8 cellular contexts compared by ENCODE assay signal in genomic region chr12:71755146-71755892, GRCh38. TPM values are rescaled to one million over a fixed set of nuclear protein-coding genes. Genes with fewer than 3 reads are reported as not detected.
DNase-seq lines count a peak whose midpoint lies in the region; ATAC-seq and TF ChIP-seq lines count a peak whose summit lies in the region.

No MANE protein-coding gene starts in this region.

- H3K9me2 ChIP-seq in GM23338 (ENCODE audit: insufficient read depth) = no peaks in the 10 kb centered on the region

- no peaks in the 10 kb centered on the region; the same call in 1 of the 2 replicates for H3K36me3 ChIP-seq in GM23338 (ENCODE audit: insufficient read depth)

- no peaks in the 10 kb centered on the region for H3K27me3 ChIP-seq in GM23338 (ENCODE audit: insufficient read depth)

- peak overlapping the region; percentile 92 for H3K4me3 Mint-ChIP-seq in GM23338

- H3F3A ChIP-seq in GM23338 (replicated peaks; ENCODE audit: low read depth) = no peaks in the 10 kb centered on the region

- H3K36me3 Mint-ChIP-seq in GM23338 (ENCODE audit: low read depth) = peaks cover 34% of the 10 kb centered on the region

- no peaks in the 10 kb centered on the region for H3K9me3 Mint-ChIP-seq in GM23338

- peak overlapping the region; percentile 91 for H3K4me2 ChIP-seq in GM23338

- DNase-seq in GM10266 (ENCODE audit: extremely low spot score) = peak; percentile 78
- DNase-seq in GM23338 (ENCODE audit: low spot score) = peak; percentile 50
- DNase-seq in LHCN-M2 (ENCODE audit: low read depth) = peak; percentile 59
- DNase-seq in activated CD4-positive, alpha-beta T cell treated with anti-CD3 and anti-CD28 coated beads, Interleukin-2, amount 50 U/mL, for 48 hours = peak; percentile 65 to 73
- peak; percentile 54 for DNase-seq in effector CD8-positive, alpha-beta T cell (lab: John Stamatoyannopoulos, UW)
- DNase-seq in midbrain (lab: John Stamatoyannopoulos, UW) = peak; percentile 41
- DNase-seq in stimulated activated CD8-positive, alpha-beta memory T cell treated with anti-CD3 and anti-CD28 coated beads, Interleukin-15, amount 100 ng/mL, for 48 hours (ENCODE audit: low read depth in 2 of 2) = peak; percentile 37 to 40
- DNase-seq in SKM-1 treated with dmso at 0.1 percent for 144 hours (lab: John Stamatoyannopoulos, UW; ENCODE audit: unreplicated experiment) = no peak

- peak overlapping the region; percentile 86; the same call in 1 of the 2 replicates for H3K27ac Mint-ChIP-seq in GM23338

- peak overlapping the region; percentile 96 for H3K4me3 ChIP-seq in GM23338

- H4K20me1 ChIP-seq in GM23338 (replicated peaks; ENCODE audit: insufficient read depth) = peaks cover 22% of the 10 kb centered on the region

- H3K4me1 ChIP-seq in GM23338 (ENCODE audit: insufficient read depth) = peaks cover 22% of the 10 kb centered on the region

- peaks cover 9% of the 10 kb centered on the region for H3K27me3 Mint-ChIP-seq in GM23338 (ENCODE audit: insufficient read depth, low read depth, poor library complexity)

- peak; percentile 26 for ATAC-seq in GM23338

- no peak for TF ChIP-seq CTCF in GM10266 (IDR thresholded peaks at IDR 0.05; ENCODE audit: control insufficient read depth, insufficient read depth, low read depth, missing control alignments)
- no peak for TF ChIP-seq CTCF in GM23338 (conservative IDR thresholded peaks at IDR 0.05; ENCODE audit: low read depth in 2 of 2)

- peaks cover 24% of the 10 kb centered on the region for H3K4me1 Mint-ChIP-seq in GM23338

- no peak overlapping the region for H2AFZ ChIP-seq in GM23338

- H3K27ac ChIP-seq in GM23338 (ENCODE audit: low read depth) = 0 out of 2 replicates have a peak overlapping the region, but pooled peaks have one; percentile 41

- H3K79me2 ChIP-seq in GM23338 (replicated peaks; ENCODE audit: insufficient read depth) = peaks cover 52% of the 10 kb centered on the region

TF ChIP-seq in GM23338, 12 proteins besides CTCF, POLR2A, EP300 and RAD21:
- TF ChIP-seq NANOG (IDR thresholded peaks at IDR 0.05; ENCODE audit: borderline replicate concordance) (no peak), JUNB (IDR thresholded peaks at IDR 0.05; ENCODE audit: unreplicated experiment) (no peak), ZNF114 (CRISPR knock-in tag; IDR thresholded peaks at IDR 0.05) (no peak), ZNF331 (CRISPR knock-in tag; IDR thresholded peaks at IDR 0.05; ENCODE audit: low read depth) (no peak), EZH2 (IDR thresholded peaks at IDR 0.05; ENCODE audit: low read depth, unreplicated experiment) (no peak)
- TF ChIP-seq, protein P1, sequence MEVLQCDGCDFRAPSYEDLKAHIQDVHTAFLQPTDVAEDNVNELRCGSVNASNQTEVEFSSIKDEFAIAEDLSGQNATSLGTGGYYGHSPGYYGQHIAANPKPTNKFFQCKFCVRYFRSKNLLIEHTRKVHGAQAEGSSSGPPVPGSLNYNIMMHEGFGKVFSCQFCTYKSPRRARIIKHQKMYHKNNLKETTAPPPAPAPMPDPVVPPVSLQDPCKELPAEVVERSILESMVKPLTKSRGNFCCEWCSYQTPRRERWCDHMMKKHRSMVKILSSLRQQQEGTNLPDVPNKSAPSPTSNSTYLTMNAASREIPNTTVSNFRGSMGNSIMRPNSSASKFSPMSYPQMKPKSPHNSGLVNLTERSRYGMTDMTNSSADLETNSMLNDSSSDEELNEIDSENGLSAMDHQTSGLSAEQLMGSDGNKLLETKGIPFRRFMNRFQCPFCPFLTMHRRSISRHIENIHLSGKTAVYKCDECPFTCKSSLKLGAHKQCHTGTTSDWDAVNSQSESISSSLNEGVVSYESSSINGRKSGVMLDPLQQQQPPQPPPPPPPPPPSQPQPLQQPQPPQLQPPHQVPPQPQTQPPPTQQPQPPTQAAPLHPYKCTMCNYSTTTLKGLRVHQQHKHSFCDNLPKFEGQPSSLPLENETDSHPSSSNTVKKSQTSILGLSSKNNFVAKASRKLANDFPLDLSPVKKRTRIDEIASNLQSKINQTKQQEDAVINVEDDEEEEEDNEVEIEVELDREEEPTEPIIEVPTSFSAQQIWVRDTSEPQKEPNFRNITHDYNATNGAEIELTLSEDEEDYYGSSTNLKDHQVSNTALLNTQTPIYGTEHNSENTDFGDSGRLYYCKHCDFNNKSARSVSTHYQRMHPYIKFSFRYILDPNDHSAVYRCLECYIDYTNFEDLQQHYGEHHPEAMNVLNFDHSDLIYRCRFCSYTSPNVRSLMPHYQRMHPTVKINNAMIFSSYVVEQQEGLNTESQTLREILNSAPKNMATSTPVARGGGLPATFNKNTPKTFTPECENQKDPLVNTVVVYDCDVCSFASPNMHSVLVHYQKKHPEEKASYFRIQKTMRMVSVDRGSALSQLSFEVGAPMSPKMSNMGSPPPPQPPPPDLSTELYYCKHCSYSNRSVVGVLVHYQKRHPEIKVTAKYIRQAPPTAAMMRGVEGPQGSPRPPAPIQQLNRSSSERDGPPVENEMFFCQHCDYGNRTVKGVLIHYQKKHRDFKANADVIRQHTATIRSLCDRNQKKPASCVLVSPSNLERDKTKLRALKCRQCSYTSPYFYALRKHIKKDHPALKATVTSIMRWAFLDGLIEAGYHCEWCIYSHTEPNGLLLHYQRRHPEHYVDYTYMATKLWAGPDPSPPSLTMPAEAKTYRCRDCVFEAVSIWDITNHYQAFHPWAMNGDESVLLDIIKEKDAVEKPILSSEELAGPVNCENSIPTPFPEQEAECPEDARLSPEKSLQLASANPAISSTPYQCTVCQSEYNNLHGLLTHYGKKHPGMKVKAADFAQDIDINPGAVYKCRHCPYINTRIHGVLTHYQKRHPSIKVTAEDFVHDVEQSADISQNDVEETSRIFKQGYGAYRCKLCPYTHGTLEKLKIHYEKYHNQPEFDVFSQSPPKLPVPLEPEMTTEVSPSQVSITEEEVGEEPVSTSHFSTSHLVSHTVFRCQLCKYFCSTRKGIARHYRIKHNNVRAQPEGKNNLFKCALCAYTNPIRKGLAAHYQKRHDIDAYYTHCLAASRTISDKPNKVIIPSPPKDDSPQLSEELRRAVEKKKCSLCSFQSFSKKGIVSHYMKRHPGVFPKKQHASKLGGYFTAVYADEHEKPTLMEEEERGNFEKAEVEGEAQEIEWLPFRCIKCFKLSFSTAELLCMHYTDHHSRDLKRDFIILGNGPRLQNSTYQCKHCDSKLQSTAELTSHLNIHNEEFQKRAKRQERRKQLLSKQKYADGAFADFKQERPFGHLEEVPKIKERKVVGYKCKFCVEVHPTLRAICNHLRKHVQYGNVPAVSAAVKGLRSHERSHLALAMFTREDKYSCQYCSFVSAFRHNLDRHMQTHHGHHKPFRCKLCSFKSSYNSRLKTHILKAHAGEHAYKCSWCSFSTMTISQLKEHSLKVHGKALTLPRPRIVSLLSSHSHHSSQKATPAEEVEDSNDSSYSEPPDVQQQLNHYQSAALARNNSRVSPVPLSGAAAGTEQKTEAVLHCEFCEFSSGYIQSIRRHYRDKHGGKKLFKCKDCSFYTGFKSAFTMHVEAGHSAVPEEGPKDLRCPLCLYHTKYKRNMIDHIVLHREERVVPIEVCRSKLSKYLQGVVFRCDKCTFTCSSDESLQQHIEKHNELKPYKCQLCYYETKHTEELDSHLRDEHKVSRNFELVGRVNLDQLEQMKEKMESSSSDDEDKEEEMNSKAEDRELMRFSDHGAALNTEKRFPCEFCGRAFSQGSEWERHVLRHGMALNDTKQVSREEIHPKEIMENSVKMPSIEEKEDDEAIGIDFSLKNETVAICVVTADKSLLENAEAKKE (CRISPR knock-in tag; IDR thresholded peaks at IDR 0.05) = no peak
- TF ChIP-seq, protein P2, sequence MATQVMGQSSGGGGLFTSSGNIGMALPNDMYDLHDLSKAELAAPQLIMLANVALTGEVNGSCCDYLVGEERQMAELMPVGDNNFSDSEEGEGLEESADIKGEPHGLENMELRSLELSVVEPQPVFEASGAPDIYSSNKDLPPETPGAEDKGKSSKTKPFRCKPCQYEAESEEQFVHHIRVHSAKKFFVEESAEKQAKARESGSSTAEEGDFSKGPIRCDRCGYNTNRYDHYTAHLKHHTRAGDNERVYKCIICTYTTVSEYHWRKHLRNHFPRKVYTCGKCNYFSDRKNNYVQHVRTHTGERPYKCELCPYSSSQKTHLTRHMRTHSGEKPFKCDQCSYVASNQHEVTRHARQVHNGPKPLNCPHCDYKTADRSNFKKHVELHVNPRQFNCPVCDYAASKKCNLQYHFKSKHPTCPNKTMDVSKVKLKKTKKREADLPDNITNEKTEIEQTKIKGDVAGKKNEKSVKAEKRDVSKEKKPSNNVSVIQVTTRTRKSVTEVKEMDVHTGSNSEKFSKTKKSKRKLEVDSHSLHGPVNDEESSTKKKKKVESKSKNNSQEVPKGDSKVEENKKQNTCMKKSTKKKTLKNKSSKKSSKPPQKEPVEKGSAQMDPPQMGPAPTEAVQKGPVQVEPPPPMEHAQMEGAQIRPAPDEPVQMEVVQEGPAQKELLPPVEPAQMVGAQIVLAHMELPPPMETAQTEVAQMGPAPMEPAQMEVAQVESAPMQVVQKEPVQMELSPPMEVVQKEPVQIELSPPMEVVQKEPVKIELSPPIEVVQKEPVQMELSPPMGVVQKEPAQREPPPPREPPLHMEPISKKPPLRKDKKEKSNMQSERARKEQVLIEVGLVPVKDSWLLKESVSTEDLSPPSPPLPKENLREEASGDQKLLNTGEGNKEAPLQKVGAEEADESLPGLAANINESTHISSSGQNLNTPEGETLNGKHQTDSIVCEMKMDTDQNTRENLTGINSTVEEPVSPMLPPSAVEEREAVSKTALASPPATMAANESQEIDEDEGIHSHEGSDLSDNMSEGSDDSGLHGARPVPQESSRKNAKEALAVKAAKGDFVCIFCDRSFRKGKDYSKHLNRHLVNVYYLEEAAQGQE (IDR thresholded peaks at IDR 0.05; ENCODE audit: unreplicated experiment) = no peak

RNA-seq across cellular contexts. Expression of gene RAB21, which starts 0.7 kb away (rescaled TPM):
- total RNA-seq in GM23338 (2014; rRNA removed; shearing (Covaris generic)) = 9.9 and 27.2 TPM in 2 replicates
- polyA plus RNA-seq in GM23338 (2016; fragmentation: Nextera tagmentation; extraction: Ambion mirVana) = 9.8 and 12.2 TPM in 2 replicates
- total RNA-seq in LHCN-M2 (2014; rRNA removed) = 29.9 and 37.0 TPM in 2 replicates
- polyA plus RNA-seq in LHCN-M2 (2012) = 32.2 TPM
